ENCODE assay signal across 1 cellular context in the genomic region with DNA sequence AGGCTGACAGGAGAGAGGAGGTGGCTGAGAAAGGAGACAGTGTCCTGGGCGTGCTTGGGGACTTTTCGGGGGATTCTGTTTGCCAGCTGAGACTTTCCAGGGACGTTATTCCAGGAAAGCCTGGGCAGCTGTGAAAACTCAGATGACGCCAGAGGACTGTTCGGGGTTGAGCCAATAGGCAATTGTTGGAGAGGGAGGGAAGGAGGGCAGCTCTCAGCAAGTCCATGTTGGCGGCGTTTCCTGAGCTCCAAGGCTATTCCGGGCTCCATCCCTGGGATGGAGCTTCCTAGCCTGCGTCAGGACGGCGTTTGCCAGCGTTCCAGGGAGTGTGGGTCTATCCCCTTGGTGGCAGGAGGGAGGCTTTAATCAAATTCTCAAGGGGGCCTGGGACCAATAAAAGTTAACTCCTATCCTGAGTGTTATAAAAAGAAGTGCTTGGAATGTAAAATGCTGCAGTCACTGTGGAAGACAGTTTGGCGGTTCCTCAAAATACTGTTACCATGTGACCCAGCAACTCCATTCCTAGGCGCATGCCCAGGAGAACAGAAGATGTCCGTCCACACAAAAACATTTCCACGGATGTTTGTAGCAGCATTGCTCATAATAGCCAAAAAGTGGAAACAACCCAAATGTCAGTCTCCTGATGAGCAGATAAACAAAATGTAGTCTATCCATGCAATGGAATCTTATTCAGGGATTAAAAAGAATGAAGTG.
TF ChIP-seq lines count a peak whose summit lies in the region.

No MANE protein-coding gene starts in this region.

TF ChIP-seq in liver, 16 proteins besides CTCF, POLR2A, EP300 and RAD21 (continued from another document):
- TF ChIP-seq, protein P1, sequence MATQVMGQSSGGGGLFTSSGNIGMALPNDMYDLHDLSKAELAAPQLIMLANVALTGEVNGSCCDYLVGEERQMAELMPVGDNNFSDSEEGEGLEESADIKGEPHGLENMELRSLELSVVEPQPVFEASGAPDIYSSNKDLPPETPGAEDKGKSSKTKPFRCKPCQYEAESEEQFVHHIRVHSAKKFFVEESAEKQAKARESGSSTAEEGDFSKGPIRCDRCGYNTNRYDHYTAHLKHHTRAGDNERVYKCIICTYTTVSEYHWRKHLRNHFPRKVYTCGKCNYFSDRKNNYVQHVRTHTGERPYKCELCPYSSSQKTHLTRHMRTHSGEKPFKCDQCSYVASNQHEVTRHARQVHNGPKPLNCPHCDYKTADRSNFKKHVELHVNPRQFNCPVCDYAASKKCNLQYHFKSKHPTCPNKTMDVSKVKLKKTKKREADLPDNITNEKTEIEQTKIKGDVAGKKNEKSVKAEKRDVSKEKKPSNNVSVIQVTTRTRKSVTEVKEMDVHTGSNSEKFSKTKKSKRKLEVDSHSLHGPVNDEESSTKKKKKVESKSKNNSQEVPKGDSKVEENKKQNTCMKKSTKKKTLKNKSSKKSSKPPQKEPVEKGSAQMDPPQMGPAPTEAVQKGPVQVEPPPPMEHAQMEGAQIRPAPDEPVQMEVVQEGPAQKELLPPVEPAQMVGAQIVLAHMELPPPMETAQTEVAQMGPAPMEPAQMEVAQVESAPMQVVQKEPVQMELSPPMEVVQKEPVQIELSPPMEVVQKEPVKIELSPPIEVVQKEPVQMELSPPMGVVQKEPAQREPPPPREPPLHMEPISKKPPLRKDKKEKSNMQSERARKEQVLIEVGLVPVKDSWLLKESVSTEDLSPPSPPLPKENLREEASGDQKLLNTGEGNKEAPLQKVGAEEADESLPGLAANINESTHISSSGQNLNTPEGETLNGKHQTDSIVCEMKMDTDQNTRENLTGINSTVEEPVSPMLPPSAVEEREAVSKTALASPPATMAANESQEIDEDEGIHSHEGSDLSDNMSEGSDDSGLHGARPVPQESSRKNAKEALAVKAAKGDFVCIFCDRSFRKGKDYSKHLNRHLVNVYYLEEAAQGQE (IDR thresholded peaks at IDR 0.05) = no peak
- TF ChIP-seq NR2F2 (IDR thresholded peaks at IDR 0.05) = peak; percentile 12
- no peak for TF ChIP-seq HNF4G (IDR thresholded peaks at IDR 0.05)
